In genomic region chr1:109776911-109777310, GRCh38 we compare ENCODE assay signal across 8 cellular contexts. TPM values are rescaled to one million over a fixed set of nuclear protein-coding genes. Genes with fewer than 3 reads are reported as not detected.
DNase-seq lines count a peak whose midpoint lies in the region; ATAC-seq, FAIRE-seq and TF ChIP-seq lines count a peak whose summit lies in the region.

No MANE protein-coding gene starts in this region.

- peak; percentile 86 for FAIRE-seq in GM12892 (lab: Jason Lieb, UNC)

- no peaks in the 10 kb centered on the region for H3K9me2 ChIP-seq in OCI-LY7 (ENCODE audit: insufficient read depth, low read length)

- H3K9me3 Mint-ChIP-seq in naive thymus-derived CD8-positive, alpha-beta T cell: peaks cover 0 to 11% (median 0%) of the 10 kb centered on the region in 9 donors
- peaks cover 0 to 5% of the 10 kb centered on the region in 2 donors for H3K9me3 Mint-ChIP-seq in stimulated activated naive B cell treated with anti-CD40 and anti-IgM and Interleukin-4, amounts not matched to agents 10 μg/mL and 1 μg/mL and 100 μg/mL, for 72 hours

- no peaks in the 10 kb centered on the region for H3K79me2 ChIP-seq in OCI-LY7 (ENCODE audit: insufficient read depth, low read depth, low read length)

- no peak overlapping the region for H3K27ac ChIP-seq in 22Rv1
- no peak overlapping the region for H3K27ac ChIP-seq in OCI-LY7 (ENCODE audit: low read depth, low read length, poor library complexity, severe bottlenecking)

- DNase-seq in GM12892 (ENCODE audit: insufficient read length) (peak; percentile 69), HT-29 (ENCODE audit: low spot score) (peak; percentile 93), OCI-LY7 (ENCODE audit: low spot score) (peak; percentile 75), activated T-cell treated with anti-CD3 and anti-CD28 coated beads for 24 hours (ENCODE audit: low read depth) (peak; percentile 70), erythroblast (lab: John Stamatoyannopoulos, UW) (peak; percentile 75 to 88)
- peak; percentile 59 to 86 (median 73) for DNase-seq in naive thymus-derived CD8-positive, alpha-beta T cell
- DNase-seq in stimulated activated naive B cell treated with anti-CD40 and anti-IgM and Interleukin-4, amounts not matched to agents 10 μg/mL and 1 μg/mL and 100 μg/mL, for 72 hours: peak; percentile 72

- peaks cover 4 to 17% (median 8%) of the 10 kb centered on the region in 4 donors for H3K4me1 Mint-ChIP-seq in naive thymus-derived CD8-positive, alpha-beta T cell
- H3K4me1 Mint-ChIP-seq in stimulated activated naive B cell treated with anti-CD40 and anti-IgM and Interleukin-4, amounts not matched to agents 10 μg/mL and 1 μg/mL and 100 μg/mL, for 72 hours: peaks cover 16 to 18% of the 10 kb centered on the region in 2 donors

- CTCF ChIA-PET in OCI-LY7 (lab: Charles Lee; ENCODE audit: unreplicated experiment): interaction anchor here (0.8 to 4.8 kb wide), 3 partner anchors 136 to 293 kb away, joined by 4 to 49 read pairs (median 20); partner anchors contain the start of genes AHCYL1 and ATXN7L2

- no peak overlapping the region for H3K4me3 ChIP-seq in OCI-LY7 (ENCODE audit: low read depth, low read length, poor library complexity, severe bottlenecking)

- POLR2A ChIA-PET in OCI-LY7 (lab: Charles Lee): interaction anchor here (1.2 kb wide), 1 partner anchor 207 kb away, joined by 3 read pairs; no protein-coding TSS in a partner anchor
- POLR2A ChIA-PET in naive thymus-derived CD8-positive, alpha-beta T cell (lab: Charles Lee): interaction anchor here (0.7 to 2.9 kb wide), 7 partner anchors 13 to 231 kb away, joined by 3 to 32 read pairs (median 3); partner anchors contain the start of gene AHCYL1

- intact Hi-C loops in OCI-LY7 (cut with micrococcal nuclease; ENCODE audit: unreplicated experiment): loop anchor here (1.0 kb wide), 2 partner anchors 207 to 234 kb away; partner anchors contain the start of gene AHCYL1

- no peak overlapping the region for H3K4me2 ChIP-seq in OCI-LY7 (ENCODE audit: low read length)

- H3K4me3 Mint-ChIP-seq in naive thymus-derived CD8-positive, alpha-beta T cell: no peak overlapping the region
- no peak overlapping the region for H3K4me3 Mint-ChIP-seq in stimulated activated naive B cell treated with anti-CD40 and anti-IgM and Interleukin-4, amounts not matched to agents 10 μg/mL and 1 μg/mL and 100 μg/mL, for 72 hours

- H4K20me1 ChIP-seq in OCI-LY7 (ENCODE audit: insufficient read depth, low read length): no peaks in the 10 kb centered on the region

- H3K9me3 ChIP-seq in OCI-LY7 (ENCODE audit: low read length): no peaks in the 10 kb centered on the region

- no peaks in the 10 kb centered on the region for H3K4me1 ChIP-seq in OCI-LY7 (ENCODE audit: insufficient read depth, low read length, poor library complexity, severe bottlenecking)

- peak; percentile 85 for TF ChIP-seq CTCF in 22Rv1 (IDR thresholded peaks at IDR 0.05)
- TF ChIP-seq CTCF in OCI-LY7 (conservative IDR thresholded peaks at IDR 0.05; ENCODE audit: low read length): peak; percentile 90

- H3K27ac Mint-ChIP-seq in naive thymus-derived CD8-positive, alpha-beta T cell: peak overlapping the region in 4 of 10 donors; percentile 34 to 87 (median 54)
- peak overlapping the region; percentile 80 for H3K27ac Mint-ChIP-seq in stimulated activated naive B cell treated with anti-CD40 and anti-IgM and Interleukin-4, amounts not matched to agents 10 μg/mL and 1 μg/mL and 100 μg/mL, for 72 hours

- no TSS peak for BruUV-seq in OCI-LY7 (replicated peaks; lab: Mats Ljungman, UMichigan)

- no peaks in the 10 kb centered on the region for H3K36me3 ChIP-seq in OCI-LY7 (ENCODE audit: insufficient read depth, low read length)

- TF ChIP-seq POLR2A in GM12892 (IDR thresholded peaks at IDR 0.05; ENCODE audit: low read depth, low read length) (no peak), erythroblast (IDR thresholded peaks at IDR 0.05; ENCODE audit: low read length) (no peak)

- no peak overlapping the region for H2AFZ ChIP-seq in OCI-LY7 (ENCODE audit: low read length)

- H3K27me3 Mint-ChIP-seq in naive thymus-derived CD8-positive, alpha-beta T cell: peaks cover 0 to 14% (median 0%) of the 10 kb centered on the region in 5 donors
- H3K27me3 Mint-ChIP-seq in stimulated activated naive B cell treated with anti-CD40 and anti-IgM and Interleukin-4, amounts not matched to agents 10 μg/mL and 1 μg/mL and 100 μg/mL, for 72 hours: peaks cover 11 to 22% of the 10 kb centered on the region in 2 donors

- peak; percentile 74 to 83 for ATAC-seq in naive thymus-derived CD8-positive, alpha-beta T cell
- peak; percentile 83 to 85 for ATAC-seq in stimulated activated naive B cell treated with anti-CD40 and anti-IgM and Interleukin-4, amounts not matched to agents 10 μg/mL and 1 μg/mL and 100 μg/mL, for 72 hours (replicated peaks)

- peaks cover 0 to 8% (median 0%) of the 10 kb centered on the region in 3 donors for H3K36me3 Mint-ChIP-seq in naive thymus-derived CD8-positive, alpha-beta T cell
- H3K36me3 Mint-ChIP-seq in stimulated activated naive B cell treated with anti-CD40 and anti-IgM and Interleukin-4, amounts not matched to agents 10 μg/mL and 1 μg/mL and 100 μg/mL, for 72 hours: peaks cover 0 to 5% of the 10 kb centered on the region in 2 donors

RNA-seq across cellular contexts. Expression of gene EPS8L3, which starts 13.2 kb away (rescaled TPM):
- not detected for polyA plus RNA-seq in GM12892 (2012; ENCODE audit: missing spikeins)
- 107 and 120 TPM in 2 replicates for total RNA-seq in HT-29 (2014; rRNA removed; shearing (Covaris generic))
- total RNA-seq in OCI-LY7 (2014; rRNA removed; shearing (Covaris generic)): not detected in 2 replicates
- total RNA-seq in OCI-LY7 (2022): not detected in 2 replicates
- total RNA-seq in naive thymus-derived CD8-positive, alpha-beta T cell: not detected
- not detected for polyA plus RNA-seq in naive thymus-derived CD8-positive, alpha-beta T cell

RNA-seq across cellular contexts. Expression of gene GSTM3, which starts 36.1 kb away (rescaled TPM):
- polyA plus RNA-seq in GM12892 (2012; ENCODE audit: missing spikeins): 3.1 TPM
- total RNA-seq in HT-29 (2014; rRNA removed; shearing (Covaris generic)): not detected in 2 replicates
- not detected in 2 replicates for total RNA-seq in OCI-LY7 (2014; rRNA removed; shearing (Covaris generic))
- not detected in 2 replicates for total RNA-seq in OCI-LY7 (2022)
- 10 to 100 TPM; 10.7 to 13.2 TPM for total RNA-seq in naive thymus-derived CD8-positive, alpha-beta T cell
- polyA plus RNA-seq in naive thymus-derived CD8-positive, alpha-beta T cell: 10 to 100 TPM; 60.0 to 96.3 (median 62.1) TPM

Comparison
In these comparisons a context has a peak if more than half of its experiments do, and no peak if none do; other contexts are left out.
1. RNA of gene EPS8L3, which starts 13.2 kb away (total RNA-seq): 107 to 120 TPM in HT-29; not detected in OCI-LY7 and not detected in naive thymus-derived CD8-positive, alpha-beta T cell; every median in the first group is over 100 times any median in the second.
2. RNA of gene GSTM3, which starts 36.1 kb away (total RNA-seq): 10.7 to 13.2 TPM in naive thymus-derived CD8-positive, alpha-beta T cell; not detected in HT-29 and not detected in OCI-LY7; every median in the first group is over 10 times any median in the second.
3. Peak in every context shown above with its lines, with median percentiles within 50 percentile points of each other: DNase-seq.